In genomic region chr10:124741922-124742417, GRCh38 we compare ENCODE assay signal across 8 cellular contexts. TPM values are rescaled to one million over a fixed set of nuclear protein-coding genes. Genes with fewer than 3 reads are reported as not detected.
DNase-seq lines count a peak whose midpoint lies in the region; ATAC-seq and TF ChIP-seq lines count a peak whose summit lies in the region.

No MANE protein-coding gene starts in this region.

- no peak overlapping the region for H3K27ac Mint-ChIP-seq in WTC11

- H3K27me3 ChIP-seq in skeletal muscle tissue (ENCODE audit: control insufficient read depth in 3 of 3, insufficient read depth in 3 of 3, low read length in 3 of 3) = no peaks in the 10 kb centered on the region

- POLR2A ChIA-PET in WTC11 (lab: Charles Lee) = interaction anchor here (1.2 kb wide), 1 partner anchor 66 kb away, joined by 4 read pairs; no protein-coding TSS in a partner anchor

- H3K9me3 ChIP-seq in skeletal muscle tissue (ENCODE audit: control insufficient read depth in 3 of 3, low read length in 3 of 3) = no peaks in the 10 kb centered on the region

- ATAC-seq in WTC11 (no peak), GM19035 (IDR thresholded peaks at IDR 0.05; ENCODE audit: unreplicated experiment) (no peak), GM21717 (IDR thresholded peaks at IDR 0.05; ENCODE audit: unreplicated experiment) (no peak)

- H3K27ac ChIP-seq in skeletal muscle tissue (ENCODE audit: low read depth, low read length) = peak overlapping the region; percentile 58

- no peaks in the 10 kb centered on the region for H3K36me3 Mint-ChIP-seq in WTC11

- no peak for TF ChIP-seq CTCF in HFF-Myc (IDR thresholded peaks at IDR 0.05; ENCODE audit: low read depth, low read length, missing control alignments)
- no peak for TF ChIP-seq CTCF in WTC11 (IDR thresholded peaks at IDR 0.05)
- no peak for TF ChIP-seq CTCF in fibroblast of villous mesenchyme (IDR thresholded peaks at IDR 0.05; ENCODE audit: insufficient read depth, low read depth, low read length)

- CTCF ChIA-PET in WTC11 (lab: Charles Lee) = interaction anchor here (0.7 to 4.9 kb wide), 66 partner anchors 8 to 780 kb away, joined by 3 to 57 read pairs (median 6); partner anchors contain the start of genes EEF1AKMT2 and LHPP

- peaks cover 19% of the 10 kb centered on the region for H3K27me3 Mint-ChIP-seq in WTC11 (ENCODE audit: low read depth)

- no peaks in the 10 kb centered on the region for H3K9me3 Mint-ChIP-seq in WTC11

- H3K4me3 Mint-ChIP-seq in WTC11 = peak overlapping the region; percentile 92

- peak overlapping the region; percentile 60 to 88 (median 72) for H3K9ac ChIP-seq in skeletal muscle tissue (ENCODE audit: low read depth in 1 of 3, low read length in 3 of 3)

- H3K36me3 ChIP-seq in skeletal muscle tissue (ENCODE audit: control insufficient read depth in 3 of 3, insufficient read depth in 3 of 3, low read length in 3 of 3) = no peaks in the 10 kb centered on the region

- H3K4me3 ChIP-seq in HFF-Myc (replicated peaks; ENCODE audit: low read depth, low read length) = peak overlapping the region; percentile 79
- H3K4me3 ChIP-seq in fibroblast of villous mesenchyme (ENCODE audit: low read depth, low read length) = peak overlapping the region; percentile 77
- peak overlapping the region; percentile 49 to 73 (median 71) for H3K4me3 ChIP-seq in skeletal muscle tissue (ENCODE audit: low read length in 3 of 3)

- peaks cover 62 to 68% (median 65%) of the 10 kb centered on the region in 3 donors for H3K4me1 ChIP-seq in skeletal muscle tissue (ENCODE audit: control insufficient read depth in 3 of 3, insufficient read depth in 3 of 3, low read length in 3 of 3)

- no peak for DNase-seq in HFF-Myc (ENCODE audit: extremely low read depth, low read depth)
- DNase-seq in WTC11 (ENCODE audit: low spot score) = no peak
- DNase-seq in fibroblast of villous mesenchyme (ENCODE audit: low read depth) = no peak
- DNase-seq in NCI-H2227 (lab: John Stamatoyannopoulos, UW; ENCODE audit: unreplicated experiment) = no peak
- no peak for DNase-seq in GM03348 (ENCODE audit: low spot score)

- H3K4me1 Mint-ChIP-seq in WTC11 = peaks cover 68% of the 10 kb centered on the region

TF ChIP-seq in WTC11, 78 proteins besides CTCF, POLR2A, EP300 and RAD21:
- TF ChIP-seq NFE2L1 (CRISPR knock-in tag; IDR thresholded peaks at IDR 0.05) = no peak

RNA-seq across cellular contexts. Expression of gene FAM53B, which starts 2.2 kb away (rescaled TPM):
- 18.7 to 21.3 TPM (median 19.9 TPM) in 3 replicates for total RNA-seq in WTC11 (2021)
- 13.4 and 13.9 TPM in 2 replicates for total RNA-seq in fibroblast of villous mesenchyme
- total RNA-seq in skeletal muscle tissue = 32.4 TPM

RNA-seq across cellular contexts. Expression of gene EEF1AKMT2, which starts 49.7 kb away (rescaled TPM):
- total RNA-seq in WTC11 (2021) (21.6 to 26.4 TPM (median 25.7 TPM) in 3 replicates), fibroblast of villous mesenchyme (19.9 and 20.0 TPM in 2 replicates), skeletal muscle tissue (14.1 TPM)

RNA-seq across cellular contexts. Expression of gene ABRAXAS2, which starts 59.6 kb away (rescaled TPM):
- total RNA-seq in WTC11 (2021) (14.0 to 14.8 TPM (median 14.6 TPM) in 3 replicates), fibroblast of villous mesenchyme (12.9 and 22.5 TPM in 2 replicates), skeletal muscle tissue (11.0 TPM)
